ENCODE assay signal across 8 cellular contexts in the genomic region with DNA sequence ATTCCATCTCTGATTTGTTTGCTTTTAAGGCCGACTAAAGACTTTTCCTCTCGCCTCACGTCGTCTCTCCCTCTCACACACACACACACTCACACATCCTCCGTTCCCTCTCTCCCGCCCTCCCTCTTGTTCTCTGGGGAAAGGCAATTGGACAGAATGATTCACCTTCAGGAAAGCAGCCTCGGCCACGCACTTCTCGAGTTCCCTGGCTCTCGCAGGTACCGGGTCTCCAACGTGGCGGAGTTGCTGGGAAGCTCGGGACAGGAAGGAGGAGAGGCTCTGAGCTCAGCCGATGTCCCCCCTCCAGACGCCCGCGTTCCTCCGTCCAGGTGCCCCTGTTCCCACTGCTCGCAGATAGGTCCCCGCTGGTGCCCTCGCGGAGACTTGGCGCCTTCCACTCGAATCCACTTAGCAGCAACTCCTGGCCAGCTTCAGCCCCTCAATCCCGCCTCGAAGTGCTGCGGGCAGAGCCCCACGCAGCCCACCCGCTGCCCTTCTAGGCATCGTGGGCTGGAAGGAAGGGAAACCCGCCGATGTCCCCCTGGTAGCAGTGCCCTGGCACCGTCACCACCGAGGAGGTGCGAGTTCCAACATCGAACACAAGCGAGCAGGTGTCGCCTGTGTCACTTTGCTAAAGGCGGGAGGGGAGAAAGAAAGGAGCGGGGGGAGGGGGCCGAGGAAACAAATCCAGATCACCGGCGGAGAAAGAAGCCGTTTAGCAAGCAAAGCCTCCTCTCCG.
DNase-seq lines count a peak whose midpoint lies in the region; ATAC-seq, FAIRE-seq and TF ChIP-seq lines count a peak whose summit lies in the region.

No MANE protein-coding gene starts in this region.

- peak overlapping the region; percentile 76 for H3K4me3 Mint-ChIP-seq in central memory CD8-positive, alpha-beta T cell

- no peak for FAIRE-seq in GM12892 (lab: Jason Lieb, UNC)

- POLR2A ChIA-PET in Panc1 (lab: Charles Lee): no interaction called here

- H3K36me3 ChIP-seq in Panc1 (ENCODE audit: control insufficient read depth, insufficient read depth, low read length) (no peaks in the 10 kb centered on the region), lower lobe of right lung (no peaks in the 10 kb centered on the region)

- DNase-seq in Panc1 (ENCODE audit: low read depth, low spot score): no peak
- DNase-seq in central memory CD8-positive, alpha-beta T cell (ENCODE audit: low spot score in 2 of 2): no peak
- DNase-seq in lower lobe of right lung: peak; percentile 49
- peak; percentile 10 for DNase-seq in stimulated activated naive CD8-positive, alpha-beta T cell treated with anti-CD3 and anti-CD28 coated beads, Interleukin-15, Interleukin-2, amounts not matched to agents 100 U/mL and 50 U/mL, for 24 hours
- no peak for DNase-seq in AML-193 (lab: John Stamatoyannopoulos, UW)
- DNase-seq in NCI-H1436 (lab: John Stamatoyannopoulos, UW): no peak
- DNase-seq in GM12892 (ENCODE audit: insufficient read length): no peak

- in situ Hi-C loops in Panc1 (cut with HindIII; ENCODE audit: low pct_unique_long_range_greater_than_20kb, low sequenced_read_pairs): no loop called here

- CTCF ChIA-PET in Panc1 (lab: Charles Lee): no interaction called here

- no peak for TF ChIP-seq POLR2A in GM12892 (IDR thresholded peaks at IDR 0.05; ENCODE audit: low read depth, low read length)

- H3K4me3 ChIP-seq in Panc1 (ENCODE audit: low read depth in 2 of 2, low read length in 2 of 2): peak overlapping the region; percentile 27 to 64
- peak overlapping the region; percentile 46 for H3K4me3 ChIP-seq in lower lobe of right lung

- no TSS peak for BruUV-seq in Panc1 (replicated peaks; lab: Mats Ljungman, UMichigan)

- no peak overlapping the region for H3K27ac Mint-ChIP-seq in central memory CD8-positive, alpha-beta T cell (ENCODE audit: low read depth)

- H3K27ac ChIP-seq in Panc1 (ENCODE audit: low read length) (no peak overlapping the region), lower lobe of right lung (no peak overlapping the region)

- H3K27me3 Mint-ChIP-seq in central memory CD8-positive, alpha-beta T cell: peaks cover 41% of the 10 kb centered on the region

- H3K9me3 Mint-ChIP-seq in central memory CD8-positive, alpha-beta T cell: no peaks in the 10 kb centered on the region

- H3K4me1 ChIP-seq in Panc1 (ENCODE audit: control insufficient read depth, insufficient read depth, low read length) (peaks cover 3% of the 10 kb centered on the region; the same call in 1 of the 2 replicates), lower lobe of right lung (peaks cover 31% of the 10 kb centered on the region)

- H3K36me3 Mint-ChIP-seq in central memory CD8-positive, alpha-beta T cell (ENCODE audit: insufficient read depth): no peaks in the 10 kb centered on the region

- peaks cover 25% of the 10 kb centered on the region for H3K4me1 Mint-ChIP-seq in central memory CD8-positive, alpha-beta T cell

- no peaks in the 10 kb centered on the region for H3K9me3 ChIP-seq in Panc1 (ENCODE audit: control insufficient read depth, insufficient read depth, low read depth, low read length)
- no peaks in the 10 kb centered on the region for H3K9me3 ChIP-seq in lower lobe of right lung

- TF ChIP-seq CTCF in Panc1 (IDR thresholded peaks at IDR 0.05): no peak
- no peak for TF ChIP-seq CTCF in lower lobe of right lung (IDR thresholded peaks at IDR 0.05)

- intact Hi-C loops in Panc1 (cut with micrococcal nuclease; ENCODE audit: unreplicated experiment) (loop anchor here (10.0 kb wide), 1 partner anchor 167 kb away; no protein-coding TSS in a partner anchor), lower lobe of right lung (cut with DNase I) (no loop called here)

- ATAC-seq in GM21619 (IDR thresholded peaks at IDR 0.05; ENCODE audit: unreplicated experiment): peak; percentile 3
- peak; percentile 64 for ATAC-seq in Panc1
- peak; percentile 15 for ATAC-seq in central memory CD8-positive, alpha-beta T cell (replicated peaks; ENCODE audit: extremely low read depth, poor library complexity, severe bottlenecking)
- peak; percentile 44 to 67 for ATAC-seq in lower lobe of right lung
- peak; percentile 21 for ATAC-seq in stimulated activated naive CD8-positive, alpha-beta T cell treated with anti-CD3 and anti-CD28 coated beads, Interleukin-15, Interleukin-2, amounts not matched to agents 100 U/mL and 50 U/mL, for 24 hours

- peaks cover 10% of the 10 kb centered on the region for H3K27me3 ChIP-seq in Panc1 (ENCODE audit: control insufficient read depth, insufficient read depth, low read length)
- peaks cover 35% of the 10 kb centered on the region for H3K27me3 ChIP-seq in lower lobe of right lung (ENCODE audit: low read depth)

Comparison
In these comparisons a context has a peak if more than half of its experiments do, and no peak if none do; other contexts are left out.
1. ATAC-seq: peak in every context shown above with its lines; median percentile 64 in Panc1; 56 in lower lobe of right lung; 21 in stimulated activated naive CD8-positive, alpha-beta T cell treated with anti-CD3 and anti-CD28 coated beads, Interleukin-15, Interleukin-2, amounts not matched to agents 100 U/mL and 50 U/mL, for 24 hours; 15 in central memory CD8-positive, alpha-beta T cell; 3 in GM21619.
2. DNase-seq: peak in lower lobe of right lung (single experiment) and stimulated activated naive CD8-positive, alpha-beta T cell treated with anti-CD3 and anti-CD28 coated beads, Interleukin-15, Interleukin-2, amounts not matched to agents 100 U/mL and 50 U/mL, for 24 hours (single experiment); none in Panc1 (single experiment), central memory CD8-positive, alpha-beta T cell (0 of 2), AML-193 (0 of 2), NCI-H1436 (single experiment) and GM12892 (single experiment).